Comparison of ENCODE assay signal across 17 cellular contexts in the genomic region with DNA sequence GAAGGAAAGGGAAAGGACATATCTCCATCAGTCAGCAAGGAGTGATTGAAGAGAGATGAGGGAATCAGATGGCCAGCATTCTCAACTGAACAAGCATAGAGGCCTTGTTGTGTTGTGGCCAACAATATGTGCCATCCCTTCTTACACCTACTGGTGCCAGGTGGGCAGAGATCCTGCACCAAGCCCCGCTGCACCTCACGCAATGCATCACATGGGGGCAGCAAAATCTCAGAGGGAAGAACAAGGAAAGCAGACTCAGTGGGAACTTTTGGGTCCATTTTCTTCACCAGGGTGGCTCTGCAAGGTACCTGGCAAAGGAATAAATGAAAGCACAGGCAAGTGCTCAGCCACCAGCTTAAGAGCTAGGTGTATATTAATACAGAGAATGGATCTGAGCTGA. TPM values are rescaled to one million over a fixed set of nuclear protein-coding genes. Genes with fewer than 3 reads are reported as not detected.
DNase-seq lines count a peak whose midpoint lies in the region; ATAC-seq and TF ChIP-seq lines count a peak whose summit lies in the region.
"Had no signal": no experiment of that assay in that cellular context is flagged by ENCODE, and none has a peak within 500 bp of the region (broad histone marks: within the 10 kb centered on the region; RNA-seq: fewer than 3 reads in every experiment).

No MANE protein-coding gene starts in this region.

- H3K4me3 Mint-ChIP-seq in HFFc6 (no peak overlapping the region), WTC11 (no peak overlapping the region)
- H3K4me3 Mint-ChIP-seq: activated naive CD4-positive, alpha-beta T cell treated with anti-CD3 and anti-CD28 coated beads for 36 hours; CD4-positive, CD25-positive, alpha-beta regulatory T cell; T-helper 2 cell treated with Interferon-gamma antibody and Interleukin-4, amounts not matched to agents 5 μg/mL and 100 μg/mL, for 36 hours had no signal

- TF ChIP-seq RAD21 in liver (IDR thresholded peaks at IDR 0.05), result peak; percentile 64 to 73

- POLR2A ChIA-PET in WTC11 (lab: Charles Lee), result no interaction called here

- H3K27me3 Mint-ChIP-seq in HFFc6 (ENCODE audit: insufficient read depth) (peaks cover 13% of the 10 kb centered on the region), WTC11 (ENCODE audit: low read depth) (peaks cover 4% of the 10 kb centered on the region)

- H3K36me3 Mint-ChIP-seq in HFFc6 (ENCODE audit: low read depth) (no peaks in the 10 kb centered on the region), WTC11 (no peaks in the 10 kb centered on the region)
- H3K36me3 Mint-ChIP-seq: CD4-positive, CD25-positive, alpha-beta regulatory T cell had no signal

- H3K27ac Mint-ChIP-seq in HFFc6 (no peak overlapping the region), WTC11 (no peak overlapping the region)
- H3K27ac Mint-ChIP-seq: activated naive CD4-positive, alpha-beta T cell treated with anti-CD3 and anti-CD28 coated beads for 36 hours; CD4-positive, CD25-positive, alpha-beta regulatory T cell; T-helper 2 cell treated with Interferon-gamma antibody and Interleukin-4, amounts not matched to agents 5 μg/mL and 100 μg/mL, for 36 hours had no signal

- H3K9ac ChIP-seq in liver (ENCODE audit: low read depth in 1 of 2, low read length in 2 of 2), result no peak overlapping the region

- H3K4me1 ChIP-seq in liver (ENCODE audit: control insufficient read depth in 4 of 4, insufficient read depth in 4 of 4, low read length in 3 of 4), result peaks cover 7 to 38% (median 31%) of the 10 kb centered on the region in 4 donors

- 82% methylated on average over 2 of the region's 2 CpGs for WGBS in liver

- H3K4me1 Mint-ChIP-seq in HFFc6 (ENCODE audit: low read depth) (peaks cover 5% of the 10 kb centered on the region), WTC11 (peaks cover 14% of the 10 kb centered on the region)
- H3K4me1 Mint-ChIP-seq: CD4-positive, CD25-positive, alpha-beta regulatory T cell had no signal

- CTCF ChIA-PET in WTC11 (lab: Charles Lee), result interaction anchor here (2.6 to 2.7 kb wide), 2 partner anchors 28 to 75 kb away, joined by 12 to 14 read pairs; no protein-coding TSS in a partner anchor

- TF ChIP-seq POLR2A in erythroblast (IDR thresholded peaks at IDR 0.05; ENCODE audit: low read length), result no peak

- H3K27me3 ChIP-seq in liver (ENCODE audit: control insufficient read depth in 4 of 4, insufficient read depth in 4 of 4, low read length in 3 of 4), result no peaks in the 10 kb centered on the region

- peak; percentile 9 for DNase-seq in ELF-1 (ENCODE audit: low read depth, low spot score)
- no peak for DNase-seq in HFFc6
- peak; percentile 60 for DNase-seq in WTC11 (ENCODE audit: low spot score)
- DNase-seq in erythroblast (lab: John Stamatoyannopoulos, UW), result no peak
- no peak for DNase-seq in stimulated activated naive CD4-positive, alpha-beta T cell treated with Interleukin-2 at 50 U/mL for 16 hours (lab: John Stamatoyannopoulos, UW)
- DNase-seq in NCI-H146 (lab: John Stamatoyannopoulos, UW), result no peak
- no peak for DNase-seq in NCI-H1694 treated with DMSO at 0.1 percent for 48 hours (lab: John Stamatoyannopoulos, UW)
- DNase-seq: activated naive CD4-positive, alpha-beta T cell treated with anti-CD3 and anti-CD28 coated beads for 36 hours; CD4-positive, CD25-positive, alpha-beta regulatory T cell; central memory CD4-positive, alpha-beta T cell; kidney; MM.1S; NCI-H2227 treated with DMSO at 0.1 percent for 48 hours; RPMI8226 had no signal

- H3K27ac ChIP-seq in liver (ENCODE audit: low read depth in 1 of 2, low read length in 2 of 2), result no peak overlapping the region

- H3K9me3 Mint-ChIP-seq in HFFc6 (no peaks in the 10 kb centered on the region), WTC11 (no peaks in the 10 kb centered on the region)
- H3K9me3 Mint-ChIP-seq: activated naive CD4-positive, alpha-beta T cell treated with anti-CD3 and anti-CD28 coated beads for 36 hours; T-helper 2 cell treated with Interferon-gamma antibody and Interleukin-4, amounts not matched to agents 5 μg/mL and 100 μg/mL, for 36 hours had no signal

- no peaks in the 10 kb centered on the region for H3K36me3 ChIP-seq in liver (ENCODE audit: control insufficient read depth in 4 of 4, insufficient read depth in 3 of 4, low read depth in 1 of 4, low read length in 3 of 4)

- no peak overlapping the region for H3K4me3 ChIP-seq in liver (ENCODE audit: low read depth in 1 of 3, low read length in 3 of 3)

- peak; percentile 22; the same call in 1 of the 2 replicates for TF ChIP-seq CTCF in HFFc6 (IDR thresholded peaks at IDR 0.05)
- no peak for TF ChIP-seq CTCF in WTC11 (IDR thresholded peaks at IDR 0.05)
- peak; percentile 43 for TF ChIP-seq CTCF in liver (IDR thresholded peaks at IDR 0.05; ENCODE audit: low read depth, low read length, missing input control)

- H3K9me3 ChIP-seq in liver (ENCODE audit: control insufficient read depth in 4 of 4, low read length in 3 of 4), result no peaks in the 10 kb centered on the region

- peak; percentile 71 for ATAC-seq in WTC11
- ATAC-seq: sciatic nerve had no signal

TF ChIP-seq in WTC11, 78 proteins besides CTCF, POLR2A, EP300 and RAD21 (continues in another document):
- TF ChIP-seq, protein P1, sequence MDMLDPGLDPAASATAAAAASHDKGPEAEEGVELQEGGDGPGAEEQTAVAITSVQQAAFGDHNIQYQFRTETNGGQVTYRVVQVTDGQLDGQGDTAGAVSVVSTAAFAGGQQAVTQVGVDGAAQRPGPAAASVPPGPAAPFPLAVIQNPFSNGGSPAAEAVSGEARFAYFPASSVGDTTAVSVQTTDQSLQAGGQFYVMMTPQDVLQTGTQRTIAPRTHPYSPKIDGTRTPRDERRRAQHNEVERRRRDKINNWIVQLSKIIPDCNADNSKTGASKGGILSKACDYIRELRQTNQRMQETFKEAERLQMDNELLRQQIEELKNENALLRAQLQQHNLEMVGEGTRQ (CRISPR knock-in tag; IDR thresholded peaks at IDR 0.05), result 0 out of 2 replicates have a peak, but pooled peaks have one; percentile 19

TF ChIP-seq in liver, 16 proteins besides CTCF, POLR2A, EP300 and RAD21:
- no peak for TF ChIP-seq ATF3 (IDR thresholded peaks at IDR 0.05)
TF ChIP-seq in liver: peak in this region for 0.

RNA-seq across cellular contexts. Expression of gene HSD3B2, which starts 33.2 kb away (rescaled TPM):
- not detected for total RNA-seq in HFFc6 (2021; fragmentation: NEBNext Ultra II Directional; extraction: Animal tissue kit (Norgen Biotek cat#: 25700))
- total RNA-seq in WTC11 (2021), result 0.94 to 1.0 TPM (median 0.94 TPM) in 3 replicates
- total RNA-seq in liver, result under 1 TPM in 1 of 2 donors, not detected in 1; 0.25 TPM
- polyA plus RNA-seq in liver, result under 1 TPM; 0.14 to 0.18 TPM
- total RNA-seq: activated naive CD4-positive, alpha-beta T cell treated with anti-CD3 and anti-CD28 coated beads for 36 hours; CD4-positive, CD25-positive, alpha-beta regulatory T cell; kidney; sciatic nerve had no signal
- polyA plus RNA-seq: CD4-positive, CD25-positive, alpha-beta regulatory T cell had no signal

RNA-seq across cellular contexts. Expression of gene HSD3B1, which starts 58.9 kb away (rescaled TPM):
- not detected for total RNA-seq in HFFc6 (2021; fragmentation: NEBNext Ultra II Directional; extraction: Animal tissue kit (Norgen Biotek cat#: 25700))
- total RNA-seq in WTC11 (2021), result not detected in 3 replicates
- total RNA-seq in liver, result under 1 TPM in 1 of 2 donors, not detected in 1; 0.67 TPM
- not detected for polyA plus RNA-seq in liver
- total RNA-seq: activated naive CD4-positive, alpha-beta T cell treated with anti-CD3 and anti-CD28 coated beads for 36 hours; CD4-positive, CD25-positive, alpha-beta regulatory T cell; kidney; sciatic nerve had no signal
- polyA plus RNA-seq: CD4-positive, CD25-positive, alpha-beta regulatory T cell had no signal

Comparison
In these comparisons a context has a peak if more than half of its experiments do, and no peak if none do; other contexts are left out.
1. DNase-seq: peak in ELF-1 (single experiment) and WTC11 (single experiment); none in HFFc6 (single experiment), erythroblast (0 of 2), stimulated activated naive CD4-positive, alpha-beta T cell treated with Interleukin-2 at 50 U/mL for 16 hours (single experiment), NCI-H146 (single experiment) and NCI-H1694 treated with DMSO at 0.1 percent for 48 hours (single experiment).